In the genomic region with DNA sequence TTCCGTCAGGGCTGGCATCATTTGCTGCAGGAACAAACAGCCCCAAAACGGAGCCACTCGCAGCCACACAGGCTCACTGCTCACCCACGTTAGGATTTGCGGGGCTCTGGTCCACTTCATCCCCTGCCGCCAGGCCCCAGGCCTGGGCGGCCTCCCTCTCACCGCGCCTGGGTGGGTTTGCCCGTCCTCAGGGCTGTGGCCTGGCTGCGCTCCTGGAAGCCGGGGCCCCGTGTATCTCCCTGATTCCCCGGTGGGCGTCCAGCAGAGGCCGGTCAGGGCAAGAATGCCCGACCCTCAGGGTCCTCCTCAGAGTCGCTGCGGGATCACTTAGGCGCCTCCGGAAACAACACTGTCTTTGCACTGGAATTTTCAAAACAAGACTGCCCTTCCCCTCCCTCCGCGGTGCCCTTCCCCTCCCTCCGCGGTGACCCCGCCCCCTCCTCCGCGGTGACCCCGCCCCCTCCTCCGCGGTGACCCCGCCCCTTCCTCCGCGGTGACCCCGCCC, we compare ENCODE assay signal across 2 cellular contexts.
TF ChIP-seq lines count a peak whose summit lies in the region.

No MANE protein-coding gene starts in this region.

TF ChIP-seq in HCT116, 20 proteins besides CTCF, POLR2A, EP300 and RAD21:
- no peak for TF ChIP-seq CEBPB (IDR thresholded peaks at IDR 0.05; ENCODE audit: low read depth)
- no peak for TF ChIP-seq JUND (IDR thresholded peaks at IDR 0.05)
- TF ChIP-seq, protein P1, sequence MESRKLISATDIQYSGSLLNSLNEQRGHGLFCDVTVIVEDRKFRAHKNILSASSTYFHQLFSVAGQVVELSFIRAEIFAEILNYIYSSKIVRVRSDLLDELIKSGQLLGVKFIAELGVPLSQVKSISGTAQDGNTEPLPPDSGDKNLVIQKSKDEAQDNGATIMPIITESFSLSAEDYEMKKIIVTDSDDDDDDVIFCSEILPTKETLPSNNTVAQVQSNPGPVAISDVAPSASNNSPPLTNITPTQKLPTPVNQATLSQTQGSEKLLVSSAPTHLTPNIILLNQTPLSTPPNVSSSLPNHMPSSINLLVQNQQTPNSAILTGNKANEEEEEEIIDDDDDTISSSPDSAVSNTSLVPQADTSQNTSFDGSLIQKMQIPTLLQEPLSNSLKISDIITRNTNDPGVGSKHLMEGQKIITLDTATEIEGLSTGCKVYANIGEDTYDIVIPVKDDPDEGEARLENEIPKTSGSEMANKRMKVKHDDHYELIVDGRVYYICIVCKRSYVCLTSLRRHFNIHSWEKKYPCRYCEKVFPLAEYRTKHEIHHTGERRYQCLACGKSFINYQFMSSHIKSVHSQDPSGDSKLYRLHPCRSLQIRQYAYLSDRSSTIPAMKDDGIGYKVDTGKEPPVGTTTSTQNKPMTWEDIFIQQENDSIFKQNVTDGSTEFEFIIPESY (IDR thresholded peaks at IDR 0.05; ENCODE audit: extremely low read depth, insufficient replicate concordance, low read length): no peak
- TF ChIP-seq EGR1 (IDR thresholded peaks at IDR 0.05; ENCODE audit: low read depth): no peak
- TF ChIP-seq ZNF274 (IDR thresholded peaks at IDR 0.05; ENCODE audit: low read depth, low read length): no peak
- no peak for TF ChIP-seq SRF (IDR thresholded peaks at IDR 0.05; ENCODE audit: low read depth)
- no peak for TF ChIP-seq SP1 (IDR thresholded peaks at IDR 0.05; ENCODE audit: low read depth)
- TF ChIP-seq SIN3A (IDR thresholded peaks at IDR 0.05; ENCODE audit: low read depth): no peak
- no peak for TF ChIP-seq FOSL1 (IDR thresholded peaks at IDR 0.05; ENCODE audit: low read depth)
- TF ChIP-seq, protein P2, sequence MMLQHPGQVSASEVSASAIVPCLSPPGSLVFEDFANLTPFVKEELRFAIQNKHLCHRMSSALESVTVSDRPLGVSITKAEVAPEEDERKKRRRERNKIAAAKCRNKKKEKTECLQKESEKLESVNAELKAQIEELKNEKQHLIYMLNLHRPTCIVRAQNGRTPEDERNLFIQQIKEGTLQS (IDR thresholded peaks at IDR 0.05): no peak
- TF ChIP-seq, protein P3, sequence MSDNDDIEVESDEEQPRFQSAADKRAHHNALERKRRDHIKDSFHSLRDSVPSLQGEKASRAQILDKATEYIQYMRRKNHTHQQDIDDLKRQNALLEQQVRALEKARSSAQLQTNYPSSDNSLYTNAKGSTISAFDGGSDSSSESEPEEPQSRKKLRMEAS (IDR thresholded peaks at IDR 0.05): no peak
- TF ChIP-seq YY1 (IDR thresholded peaks at IDR 0.05; ENCODE audit: extremely low read depth, insufficient replicate concordance, low read depth, low read length): no peak
- no peak for TF ChIP-seq EZH2phosphoT487 (IDR thresholded peaks at IDR 0.05; ENCODE audit: borderline replicate concordance)
- TF ChIP-seq POLR2AphosphoS5 (IDR thresholded peaks at IDR 0.05; ENCODE audit: low read depth, low read length): no peak
- TF ChIP-seq TCF7L2 (IDR thresholded peaks at IDR 0.05; ENCODE audit: borderline replicate concordance, extremely low read depth, insufficient read depth, insufficient read length): no peak

TF ChIP-seq in HepG2, 621 proteins besides CTCF, POLR2A, EP300 and RAD21:
- no peak for TF ChIP-seq NRL (CRISPR knock-in tag; IDR thresholded peaks at IDR 0.05; ENCODE audit: borderline replicate concordance)
- TF ChIP-seq POLR2AphosphoS5 (IDR thresholded peaks at IDR 0.05; ENCODE audit: low read depth, low read length): no peak
- TF ChIP-seq ZNF207 (IDR thresholded peaks at IDR 0.05; ENCODE audit: borderline replicate concordance): no peak
- no peak for TF ChIP-seq MEIS2 (CRISPR knock-in tag; IDR thresholded peaks at IDR 0.05)
- no peak for TF ChIP-seq TCF12 (IDR thresholded peaks at IDR 0.05)
- TF ChIP-seq TCF12 (CRISPR knock-in tag; IDR thresholded peaks at IDR 0.05): no peak
- TF ChIP-seq KMT2A (CRISPR knock-in tag; IDR thresholded peaks at IDR 0.05): no peak
- 0 out of 2 replicates have a peak, but pooled peaks have one; percentile 55 for TF ChIP-seq ZNF12 (CRISPR knock-in tag; IDR thresholded peaks at IDR 0.05)
- TF ChIP-seq REL (CRISPR knock-in tag; conservative IDR thresholded peaks at IDR 0.05): no peak
- TF ChIP-seq HNRNPL (IDR thresholded peaks at IDR 0.05; ENCODE audit: low read depth, low read length): 0 out of 2 replicates have a peak, but pooled peaks have one; percentile 21
- no peak for TF ChIP-seq RCOR2 (CRISPR knock-in tag; IDR thresholded peaks at IDR 0.05)
